Comparison of ENCODE assay signal across 10 cellular contexts in the genomic region with DNA sequence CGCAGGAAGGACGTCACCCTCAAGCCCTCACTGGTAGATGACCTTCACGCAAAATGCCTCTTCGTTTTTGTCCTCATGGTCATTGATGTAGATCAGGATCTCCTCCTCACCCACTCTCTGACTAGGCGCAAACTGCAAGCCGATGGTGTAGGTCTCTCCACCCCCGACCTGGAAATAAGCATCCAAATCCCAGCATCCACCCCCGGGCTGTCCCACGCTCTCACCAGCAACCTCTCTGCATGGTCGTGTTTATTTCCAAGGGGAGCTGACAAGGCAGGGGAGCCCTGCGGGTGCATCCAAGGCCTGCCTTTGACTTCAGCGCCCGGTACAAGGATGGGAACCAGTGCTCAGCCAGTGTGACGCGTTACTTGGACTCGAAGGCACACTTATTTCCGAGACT.
"Had no signal": no experiment of that assay in that cellular context is flagged by ENCODE, and none has a peak within 500 bp of the region (broad histone marks: within the 10 kb centered on the region; RNA-seq: fewer than 3 reads in every experiment).

No MANE protein-coding gene starts in this region.

- H3K9ac ChIP-seq: GM23248, KMS-11 had no signal

- H3K27ac ChIP-seq: GM23248, KMS-11 had no signal

- H3K27me3 Mint-ChIP-seq: IgD-negative memory B cell had no signal

- DNase-seq: GM23248, GOT3, H9, HCEC 1CT, HFFc6, KBM-7 had no signal

- H2AFZ ChIP-seq: GM23248 had no signal

- H3K36me3 Mint-ChIP-seq: IgD-negative memory B cell had no signal

- FAIRE-seq: H54, HTR-8/SVneo had no signal

- H3K4me1 Mint-ChIP-seq: IgD-negative memory B cell had no signal

- H3K4me3 ChIP-seq: GM23248 had no signal

- H3K9me3 Mint-ChIP-seq: HFFc6, IgD-negative memory B cell had no signal

- H3K4me3 Mint-ChIP-seq: H9, HFFc6, IgD-negative memory B cell had no signal

- H3K4me2 ChIP-seq: KMS-11 had no signal
